ENCODE assay signal across 21 cellular contexts in genomic region chr9:109857337-109857736, GRCh38.
A peak's percentile ranks its signal among the peaks of the same experiment; 100 is the strongest.
DNase-seq lines count a peak whose midpoint lies in the region; ATAC-seq and TF ChIP-seq lines count a peak whose summit lies in the region.
"Had no signal": no experiment of that assay in that cellular context is flagged by ENCODE, and none has a peak within 500 bp of the region (broad histone marks: within the 10 kb centered on the region; RNA-seq: fewer than 3 reads in every experiment).

No MANE protein-coding gene starts in this region.

- CTCF ChIA-PET in CD4-positive, alpha-beta memory T cell (lab: Charles Lee; ENCODE audit: partially characterized antibody), result no interaction called here

- H3K36me3 ChIP-seq in hepatocyte (replicated peaks; ENCODE audit: insufficient read depth, low read depth), result no peaks in the 10 kb centered on the region
- no peaks in the 10 kb centered on the region for H3K36me3 ChIP-seq in CD4-positive, alpha-beta memory T cell (ENCODE audit: insufficient read depth, low read length)

- no peak overlapping the region for H3K4me3 Mint-ChIP-seq in CD4-positive, alpha-beta memory T cell
- H3K4me3 Mint-ChIP-seq: activated CD4-positive, alpha-beta memory T cell treated with anti-CD3 and anti-CD28 coated beads for 36 hours; immature natural killer cell; naive thymus-derived CD8-positive, alpha-beta T cell had no signal

- 100% methylated on average over 1 of the region's 1 CpG for WGBS in hepatocyte (ENCODE audit: low lambda C conversion rate, missing lambda C conversion rate)

- H3K27me3 ChIP-seq in hepatocyte, result no peaks in the 10 kb centered on the region
- H3K27me3 ChIP-seq in CD4-positive, alpha-beta memory T cell (ENCODE audit: insufficient read depth, low read length), result no peaks in the 10 kb centered on the region

- H3K4me1 ChIP-seq in hepatocyte (ENCODE audit: insufficient read depth), result peaks cover 5% of the 10 kb centered on the region
- H3K4me1 ChIP-seq in CD4-positive, alpha-beta memory T cell (ENCODE audit: insufficient read depth, low read length), result no peaks in the 10 kb centered on the region

- no peak overlapping the region for H3K27ac Mint-ChIP-seq in CD4-positive, alpha-beta memory T cell
- H3K27ac Mint-ChIP-seq: activated CD4-positive, alpha-beta memory T cell treated with anti-CD3 and anti-CD28 coated beads for 36 hours; immature natural killer cell; naive thymus-derived CD8-positive, alpha-beta T cell had no signal

- H4K20me1 ChIP-seq in hepatocyte (ENCODE audit: insufficient read depth, poor library complexity, severe bottlenecking), result no peaks in the 10 kb centered on the region

- no peaks in the 10 kb centered on the region for H3K9me3 ChIP-seq in hepatocyte (ENCODE audit: low read depth)
- H3K9me3 ChIP-seq in CD4-positive, alpha-beta memory T cell (ENCODE audit: control insufficient read depth in 1 of 2, low read length in 2 of 2), result no peaks in the 10 kb centered on the region

- TF ChIP-seq CTCF in hepatocyte (IDR thresholded peaks at IDR 0.05; ENCODE audit: poor library complexity), result no peak

- H3K79me2 ChIP-seq in hepatocyte, result no peaks in the 10 kb centered on the region

- H3K4me2 ChIP-seq in hepatocyte, result no peak overlapping the region

- H3K9me2 ChIP-seq in hepatocyte (replicated peaks; ENCODE audit: insufficient read depth), result no peaks in the 10 kb centered on the region

- no peaks in the 10 kb centered on the region for H3K36me3 Mint-ChIP-seq in CD4-positive, alpha-beta memory T cell
- H3K36me3 Mint-ChIP-seq: activated CD4-positive, alpha-beta memory T cell treated with anti-CD3 and anti-CD28 coated beads for 36 hours; immature natural killer cell; naive thymus-derived CD8-positive, alpha-beta T cell had no signal

- POLR2A ChIA-PET in CD4-positive, alpha-beta memory T cell (lab: Charles Lee; ENCODE audit: partially characterized antibody), result no interaction called here

- no peak overlapping the region for H3K4me3 ChIP-seq in hepatocyte
- no peak overlapping the region for H3K4me3 ChIP-seq in CD4-positive, alpha-beta memory T cell (ENCODE audit: low read length in 2 of 2)

- H3K4me1 Mint-ChIP-seq in CD4-positive, alpha-beta memory T cell, result peaks cover 0 to 1% (median 0%) of the 10 kb centered on the region in 4 donors
- H3K4me1 Mint-ChIP-seq: immature natural killer cell; naive thymus-derived CD8-positive, alpha-beta T cell had no signal

- peaks cover 5 to 7% of the 10 kb centered on the region in 2 donors for H3K27me3 Mint-ChIP-seq in CD4-positive, alpha-beta memory T cell

- H3K27ac ChIP-seq in angular gyrus (ENCODE audit: low read depth, low read length), result peak overlapping the region; percentile 96
- H3K27ac ChIP-seq in hepatocyte, result peak overlapping the region; percentile 32
- H3K27ac ChIP-seq in temporal lobe (ENCODE audit: low read depth, low read length), result peak overlapping the region; percentile 99
- no peak overlapping the region for H3K27ac ChIP-seq in CD4-positive, alpha-beta memory T cell (ENCODE audit: low read depth, low read length)
- H3K27ac ChIP-seq: 22Rv1, C4-2B had no signal

- no peak for ATAC-seq in HG02885 (IDR thresholded peaks at IDR 0.05; ENCODE audit: poor library complexity, unreplicated experiment)
- ATAC-seq: naive thymus-derived CD8-positive, alpha-beta T cell had no signal

- peaks cover 0 to 3% (median 0%) of the 10 kb centered on the region in 8 donors for H3K9me3 Mint-ChIP-seq in CD4-positive, alpha-beta memory T cell
- H3K9me3 Mint-ChIP-seq: immature natural killer cell had no signal

- intact Hi-C loops in CD4-positive, alpha-beta memory T cell (cut with micrococcal nuclease), result no loop called here

- DNase-seq in DMS79 (lab: John Stamatoyannopoulos, UW) (peak; percentile 5), DMS79 treated with DMSO at 0.1 percent for 48 hours (lab: John Stamatoyannopoulos, UW) (no peak), hepatocyte (ENCODE audit: low spot score) (no peak), DMS153 (lab: John Stamatoyannopoulos, UW) (no peak)
- no peak for DNase-seq in CD4-positive, alpha-beta memory T cell
- DNase-seq: activated CD4-positive, alpha-beta memory T cell treated with anti-CD3 and anti-CD28 coated beads for 36 hours; activated naive CD4-positive, alpha-beta T cell treated with Interleukin-2 at 50 U/mL for 16 hours; activated T-cell treated with anti-CD3 and anti-CD28 coated beads, Interleukin-2, amount 50 U/mL, for 1 hour; cortex of kidney; DMS 273 treated with DMSO at 0.1 percent for 48 hours; GOT3; immature natural killer cell; naive thymus-derived CD8-positive, alpha-beta T cell; NCI-H187; small intestine; stimulated activated CD4-positive, alpha-beta T cell treated with anti-CD3 and anti-CD28 coated beads, Interleukin-4, amount 100 ng/mL, for 1 hour had no signal

- H2AFZ ChIP-seq in hepatocyte, result no peak overlapping the region
